In genomic region chr2:177886824-177887223, GRCh38 we compare ENCODE assay signal across 28 cellular contexts.
"Had no signal": no experiment of that assay in that cellular context is flagged by ENCODE, and none has a peak within 500 bp of the region (broad histone marks: within the 10 kb centered on the region; RNA-seq: fewer than 3 reads in every experiment).

No MANE protein-coding gene starts in this region.

- H3K36me3 ChIP-seq: esophagus squamous epithelium, left lung, neural progenitor cell, prostate gland, suprapubic skin, vagina had no signal

- H3K27me3 Mint-ChIP-seq: naive B cell had no signal

- H3K27me3 ChIP-seq: esophagus squamous epithelium, hepatocyte, left lung, neural progenitor cell, suprapubic skin, vagina had no signal

- H3K4me3 Mint-ChIP-seq: effector memory CD8-positive, alpha-beta T cell; naive B cell; natural killer cell treated with Interleukin-12 subunit alpha and Interleukin-12 subunit beta and Interleukin-15 and Interleukin-18, amount 100 ng/mL, for 72 hours; neural progenitor cell; stimulated activated naive CD8-positive, alpha-beta T cell treated with anti-CD3 and anti-CD28 coated beads, Interleukin-15, amount 100 ng/mL, for 72 hours had no signal

- H3K4me3 ChIP-seq: esophagus squamous epithelium, hepatocyte, left lung, neural progenitor cell, prostate gland, smooth muscle cell, suprapubic skin, vagina had no signal

- H3K9me3 ChIP-seq: esophagus squamous epithelium, left lung, prostate gland, suprapubic skin, vagina had no signal

- H3K27ac ChIP-seq: esophagus squamous epithelium, hepatocyte, left lung, neural progenitor cell, parathyroid adenoma, prostate gland, suprapubic skin, vagina had no signal

- H3K27ac Mint-ChIP-seq: effector memory CD8-positive, alpha-beta T cell; naive B cell; natural killer cell treated with Interleukin-12 subunit alpha and Interleukin-12 subunit beta and Interleukin-15 and Interleukin-18, amount 100 ng/mL, for 72 hours; neural progenitor cell had no signal

- H3K4me1 ChIP-seq: esophagus squamous epithelium, left lung, neural progenitor cell, vagina had no signal

- DNase-seq: cerebellar nuclear complex; cortex of kidney; effector memory CD8-positive, alpha-beta T cell; erythroblast; esophagus squamous epithelium; foreskin melanocyte; head of caudate nucleus; kidney; left lung; mammary epithelial cell; mesendoderm; naive B cell; right cardiac atrium; stimulated activated CD4-positive, alpha-beta T cell treated with anti-CD3 and anti-CD28 coated beads, Interleukin-12 subunit alpha, Interleukin-12 subunit beta, amount 100 ng/mL, for 4 hours; stimulated activated CD4-positive, alpha-beta T cell treated with anti-CD3 and anti-CD28 coated beads, Interleukin-1b, Interleukin-23, amount 100 ng/mL, for 48 hours; stimulated activated CD4-positive, alpha-beta T cell treated with anti-CD3 and anti-CD28 coated beads, Interleukin-4, amount 100 ng/mL, for 1 hour; stimulated activated CD8-positive, alpha-beta memory T cell treated with anti-CD3 and anti-CD28 coated beads, Interleukin-4, amount 100 ng/mL, for 48 hours; stimulated activated naive CD4-positive, alpha-beta T cell; stimulated activated naive CD8-positive, alpha-beta T cell treated with anti-CD3 and anti-CD28 coated beads, Interleukin-15, amount 100 ng/mL, for 72 hours; trophoblast cell had no signal

- H3K9ac ChIP-seq: neural progenitor cell, parathyroid adenoma had no signal

- H3K4me1 Mint-ChIP-seq: naive B cell; stimulated activated naive CD8-positive, alpha-beta T cell treated with anti-CD3 and anti-CD28 coated beads, Interleukin-15, amount 100 ng/mL, for 72 hours had no signal

- H3K36me3 Mint-ChIP-seq: naive B cell; natural killer cell treated with Interleukin-12 subunit alpha and Interleukin-12 subunit beta and Interleukin-15 and Interleukin-18, amount 100 ng/mL, for 72 hours; neural progenitor cell had no signal

- H3K9me3 Mint-ChIP-seq: effector memory CD8-positive, alpha-beta T cell; natural killer cell treated with Interleukin-12 subunit alpha and Interleukin-12 subunit beta and Interleukin-15 and Interleukin-18, amount 100 ng/mL, for 72 hours; neural progenitor cell; stimulated activated naive CD8-positive, alpha-beta T cell treated with anti-CD3 and anti-CD28 coated beads, Interleukin-15, amount 100 ng/mL, for 72 hours had no signal
